1 cellular context compared by ENCODE assay signal in genomic region chr3:190265795-190266194, GRCh38.
TF ChIP-seq lines count a peak whose summit lies in the region.

No MANE protein-coding gene starts in this region.

TF ChIP-seq in GM12878, 131 proteins besides CTCF, POLR2A, EP300 and RAD21 (continued from another document):
- TF ChIP-seq RFX5 (IDR thresholded peaks at IDR 0.05; ENCODE audit: low read depth, low read length) = no peak
- TF ChIP-seq GABPA (IDR thresholded peaks at IDR 0.05; ENCODE audit: low read depth) = no peak
- TF ChIP-seq NFYA (IDR thresholded peaks at IDR 0.05; ENCODE audit: borderline replicate concordance, low read depth, low read length) = no peak
- no peak for TF ChIP-seq E2F8 (IDR thresholded peaks at IDR 0.05; ENCODE audit: low read depth, partially characterized antibody)
- TF ChIP-seq CREM (IDR thresholded peaks at IDR 0.05; ENCODE audit: low read depth) = no peak
- TF ChIP-seq ZNF217 (IDR thresholded peaks at IDR 0.05) = no peak
- no peak for TF ChIP-seq ZBED1 (IDR thresholded peaks at IDR 0.05; ENCODE audit: borderline replicate concordance)
TF ChIP-seq in GM12878: peak in this region for 0.
